ENCODE assay signal across 9 cellular contexts in the genomic region with DNA sequence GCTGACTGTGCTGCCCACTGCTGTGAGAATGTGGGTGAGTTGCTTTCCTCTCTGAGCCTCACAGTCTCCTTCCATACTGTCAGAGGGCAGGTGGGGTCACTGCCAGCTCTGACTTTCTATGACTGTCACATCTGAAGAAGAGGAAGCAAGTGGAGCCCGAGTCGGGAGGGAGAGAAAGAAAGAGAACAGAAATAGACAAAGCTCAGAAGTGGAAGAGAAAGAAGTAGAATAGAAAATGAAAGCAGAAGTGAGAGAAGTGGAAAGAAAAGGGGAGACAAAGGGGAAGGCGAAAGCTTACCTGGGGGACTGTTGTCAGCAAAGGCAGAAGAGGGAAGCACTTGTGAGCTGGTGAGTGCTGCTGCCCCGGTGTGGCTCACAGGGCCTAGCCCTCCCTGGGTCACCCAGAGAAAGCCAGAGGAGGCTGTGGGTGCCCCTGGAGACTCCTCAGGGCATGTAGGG. TPM values are rescaled to one million over a fixed set of nuclear protein-coding genes. Genes with fewer than 3 reads are reported as not detected.
DNase-seq lines count a peak whose midpoint lies in the region; ATAC-seq and TF ChIP-seq lines count a peak whose summit lies in the region.
"Had no signal": no experiment of that assay in that cellular context is flagged by ENCODE, and none has a peak within 500 bp of the region (broad histone marks: within the 10 kb centered on the region; RNA-seq: fewer than 3 reads in every experiment).

No MANE protein-coding gene starts in this region.

- H3K27ac Mint-ChIP-seq in activated naive CD8-positive, alpha-beta T cell treated with anti-CD3 and anti-CD28 coated beads, Interleukin-2, amount 10 ng/mL, durations not matched to agents 7 days and 5 days = peak overlapping the region; percentile 89
- H3K27ac Mint-ChIP-seq: nephron had no signal

- peaks cover 13% of the 10 kb centered on the region for H3K27me3 Mint-ChIP-seq in activated naive CD8-positive, alpha-beta T cell treated with anti-CD3 and anti-CD28 coated beads, Interleukin-2, amount 10 ng/mL, durations not matched to agents 7 days and 5 days

- no peak for TF ChIP-seq CTCF in GM20000 (IDR thresholded peaks at IDR 0.05; ENCODE audit: extremely low read depth, missing control alignments)

- peaks cover 4% of the 10 kb centered on the region for H3K36me3 Mint-ChIP-seq in activated naive CD8-positive, alpha-beta T cell treated with anti-CD3 and anti-CD28 coated beads, Interleukin-2, amount 10 ng/mL, durations not matched to agents 7 days and 5 days

- peaks cover 16% of the 10 kb centered on the region for H3K4me1 Mint-ChIP-seq in activated naive CD8-positive, alpha-beta T cell treated with anti-CD3 and anti-CD28 coated beads, Interleukin-2, amount 10 ng/mL, durations not matched to agents 7 days and 5 days
- H3K4me1 Mint-ChIP-seq: nephron had no signal

- peak overlapping the region; percentile 78 for H3K4me3 Mint-ChIP-seq in activated naive CD8-positive, alpha-beta T cell treated with anti-CD3 and anti-CD28 coated beads, Interleukin-2, amount 10 ng/mL, durations not matched to agents 7 days and 5 days
- H3K4me3 Mint-ChIP-seq: nephron had no signal

- POLR2A ChIA-PET in activated naive CD8-positive, alpha-beta T cell treated with anti-CD3 and anti-CD28 coated beads, Interleukin-2, amount 10 ng/mL, durations not matched to agents 7 days and 5 days (lab: Charles Lee) = interaction anchor here (1.0 kb wide), 1 partner anchor 49 kb away, joined by 3 read pairs; no protein-coding TSS in a partner anchor

- ATAC-seq in GM18499 (IDR thresholded peaks at IDR 0.05; ENCODE audit: insufficient read depth, unreplicated experiment) = peak; percentile 96
- ATAC-seq in HG03378 (IDR thresholded peaks at IDR 0.05; ENCODE audit: unreplicated experiment) = peak; percentile 98
- ATAC-seq in activated naive CD8-positive, alpha-beta T cell treated with anti-CD3 and anti-CD28 coated beads, Interleukin-2, amount 10 ng/mL, durations not matched to agents 7 days and 5 days (ENCODE audit: low read depth) = peak; percentile 77
- no peak for ATAC-seq in SK-N-SH treated with all-trans-retinoic acid at 6 μM for 48 hours

- DNase-seq in GM20000 (ENCODE audit: low spot score) = peak; percentile 61
- peak; percentile 42 for DNase-seq in activated naive CD8-positive, alpha-beta T cell treated with anti-CD3 and anti-CD28 coated beads, Interleukin-2, amount 10 ng/mL, durations not matched to agents 7 days and 5 days
- no peak for DNase-seq in NCI-H1417 treated with DMSO at 0.1 percent for 48 hours (lab: John Stamatoyannopoulos, UW)
- DNase-seq in COLO829 (ENCODE audit: low spot score) = no peak
- no peak for DNase-seq in NCI-H524 (lab: John Stamatoyannopoulos, UW)

- peaks cover 3% of the 10 kb centered on the region for H3K9me3 Mint-ChIP-seq in activated naive CD8-positive, alpha-beta T cell treated with anti-CD3 and anti-CD28 coated beads, Interleukin-2, amount 10 ng/mL, durations not matched to agents 7 days and 5 days
- H3K9me3 Mint-ChIP-seq: nephron had no signal

TF ChIP-seq in SK-N-SH treated with all-trans-retinoic acid at 6 μM for 48 hours, 23 proteins besides CTCF, POLR2A, EP300 and RAD21:
- TF ChIP-seq ZNF565 (CRISPR knock-in tag; conservative IDR thresholded peaks at IDR 0.05; ENCODE audit: low read depth) (no peak), ZFP30 (CRISPR knock-in tag; IDR thresholded peaks at IDR 0.05) (no peak), RARB (CRISPR knock-in tag; IDR thresholded peaks at IDR 0.05) (no peak), PPARA (CRISPR knock-in tag; IDR thresholded peaks at IDR 0.05; ENCODE audit: borderline replicate concordance) (no peak), ESRRG (CRISPR knock-in tag; IDR thresholded peaks at IDR 0.05) (no peak), ARNTL (CRISPR knock-in tag; IDR thresholded peaks at IDR 0.05; ENCODE audit: borderline replicate concordance, low read depth) (no peak), ZC3H10 (CRISPR knock-in tag; IDR thresholded peaks at IDR 0.05) (no peak), PATZ1 (CRISPR knock-in tag; IDR thresholded peaks at IDR 0.05; ENCODE audit: borderline replicate concordance) (no peak), OSR1 (CRISPR knock-in tag; IDR thresholded peaks at IDR 0.05) (no peak), GLIS3 (CRISPR knock-in tag; IDR thresholded peaks at IDR 0.05) (no peak)
- TF ChIP-seq, protein P1, sequence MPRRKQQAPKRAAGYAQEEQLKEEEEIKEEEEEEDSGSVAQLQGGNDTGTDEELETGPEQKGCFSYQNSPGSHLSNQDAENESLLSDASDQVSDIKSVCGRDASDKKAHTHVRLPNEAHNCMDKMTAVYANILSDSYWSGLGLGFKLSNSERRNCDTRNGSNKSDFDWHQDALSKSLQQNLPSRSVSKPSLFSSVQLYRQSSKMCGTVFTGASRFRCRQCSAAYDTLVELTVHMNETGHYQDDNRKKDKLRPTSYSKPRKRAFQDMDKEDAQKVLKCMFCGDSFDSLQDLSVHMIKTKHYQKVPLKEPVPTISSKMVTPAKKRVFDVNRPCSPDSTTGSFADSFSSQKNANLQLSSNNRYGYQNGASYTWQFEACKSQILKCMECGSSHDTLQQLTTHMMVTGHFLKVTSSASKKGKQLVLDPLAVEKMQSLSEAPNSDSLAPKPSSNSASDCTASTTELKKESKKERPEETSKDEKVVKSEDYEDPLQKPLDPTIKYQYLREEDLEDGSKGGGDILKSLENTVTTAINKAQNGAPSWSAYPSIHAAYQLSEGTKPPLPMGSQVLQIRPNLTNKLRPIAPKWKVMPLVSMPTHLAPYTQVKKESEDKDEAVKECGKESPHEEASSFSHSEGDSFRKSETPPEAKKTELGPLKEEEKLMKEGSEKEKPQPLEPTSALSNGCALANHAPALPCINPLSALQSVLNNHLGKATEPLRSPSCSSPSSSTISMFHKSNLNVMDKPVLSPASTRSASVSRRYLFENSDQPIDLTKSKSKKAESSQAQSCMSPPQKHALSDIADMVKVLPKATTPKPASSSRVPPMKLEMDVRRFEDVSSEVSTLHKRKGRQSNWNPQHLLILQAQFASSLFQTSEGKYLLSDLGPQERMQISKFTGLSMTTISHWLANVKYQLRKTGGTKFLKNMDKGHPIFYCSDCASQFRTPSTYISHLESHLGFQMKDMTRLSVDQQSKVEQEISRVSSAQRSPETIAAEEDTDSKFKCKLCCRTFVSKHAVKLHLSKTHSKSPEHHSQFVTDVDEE (CRISPR knock-in tag; IDR thresholded peaks at IDR 0.05) = no peak

RNA-seq across cellular contexts. Expression of gene EPHB1, which starts 57.9 kb away (rescaled TPM):
- under 1 TPM; 0.39 to 0.91 TPM for total RNA-seq in activated naive CD8-positive, alpha-beta T cell treated with anti-CD3 and anti-CD28 coated beads, Interleukin-2, amount 10 ng/mL, durations not matched to agents 7 days and 5 days

Comparison
In these comparisons a context has a peak if more than half of its experiments do, and no peak if none do; other contexts are left out.
1. DNase-seq: peak in GM20000 (single experiment) and activated naive CD8-positive, alpha-beta T cell treated with anti-CD3 and anti-CD28 coated beads, Interleukin-2, amount 10 ng/mL, durations not matched to agents 7 days and 5 days (single experiment); none in NCI-H1417 treated with DMSO at 0.1 percent for 48 hours (single experiment), COLO829 (single experiment) and NCI-H524 (0 of 2).